ENCODE assay signal across 1 cellular context in the genomic region with DNA sequence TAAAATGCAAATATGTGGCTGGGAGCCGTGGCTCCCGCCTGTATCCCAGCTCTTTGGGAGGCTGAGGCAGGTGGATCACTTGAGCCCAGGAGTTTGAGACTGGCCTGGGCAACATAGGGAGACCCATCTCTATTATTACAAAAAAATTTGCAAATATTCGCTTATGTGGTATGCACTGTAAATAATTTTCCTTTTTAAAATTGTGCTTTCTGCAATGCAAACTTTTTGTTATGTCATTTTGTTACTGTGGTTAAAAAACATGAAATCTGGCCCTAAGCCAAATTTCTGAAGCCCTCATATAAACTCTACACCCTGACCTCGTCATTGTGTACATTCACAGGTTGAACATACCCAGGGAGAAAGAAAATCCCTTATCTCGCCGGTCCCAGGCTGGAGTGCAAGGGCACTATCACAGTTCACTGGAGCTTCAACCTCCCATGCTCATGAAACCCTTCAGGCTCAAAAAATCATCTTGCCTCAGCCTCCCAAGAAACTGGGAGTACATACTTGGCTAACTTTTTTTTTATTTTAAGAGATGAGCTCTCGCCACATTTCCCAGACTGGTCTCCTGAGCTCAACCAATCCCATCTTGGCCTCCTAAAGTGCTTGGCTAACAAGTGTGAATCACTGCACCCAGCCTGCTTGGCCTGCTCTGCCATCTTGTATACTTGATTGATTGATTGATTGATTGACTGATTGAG.
TF ChIP-seq lines count a peak whose summit lies in the region.

No MANE protein-coding gene starts in this region.

TF ChIP-seq in HepG2, 621 proteins besides CTCF, POLR2A, EP300 and RAD21 (continued from another document):
- TF ChIP-seq, protein P1, sequence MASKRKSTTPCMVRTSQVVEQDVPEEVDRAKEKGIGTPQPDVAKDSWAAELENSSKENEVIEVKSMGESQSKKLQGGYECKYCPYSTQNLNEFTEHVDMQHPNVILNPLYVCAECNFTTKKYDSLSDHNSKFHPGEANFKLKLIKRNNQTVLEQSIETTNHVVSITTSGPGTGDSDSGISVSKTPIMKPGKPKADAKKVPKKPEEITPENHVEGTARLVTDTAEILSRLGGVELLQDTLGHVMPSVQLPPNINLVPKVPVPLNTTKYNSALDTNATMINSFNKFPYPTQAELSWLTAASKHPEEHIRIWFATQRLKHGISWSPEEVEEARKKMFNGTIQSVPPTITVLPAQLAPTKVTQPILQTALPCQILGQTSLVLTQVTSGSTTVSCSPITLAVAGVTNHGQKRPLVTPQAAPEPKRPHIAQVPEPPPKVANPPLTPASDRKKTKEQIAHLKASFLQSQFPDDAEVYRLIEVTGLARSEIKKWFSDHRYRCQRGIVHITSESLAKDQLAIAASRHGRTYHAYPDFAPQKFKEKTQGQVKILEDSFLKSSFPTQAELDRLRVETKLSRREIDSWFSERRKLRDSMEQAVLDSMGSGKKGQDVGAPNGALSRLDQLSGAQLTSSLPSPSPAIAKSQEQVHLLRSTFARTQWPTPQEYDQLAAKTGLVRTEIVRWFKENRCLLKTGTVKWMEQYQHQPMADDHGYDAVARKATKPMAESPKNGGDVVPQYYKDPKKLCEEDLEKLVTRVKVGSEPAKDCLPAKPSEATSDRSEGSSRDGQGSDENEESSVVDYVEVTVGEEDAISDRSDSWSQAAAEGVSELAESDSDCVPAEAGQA (IDR thresholded peaks at IDR 0.05; ENCODE audit: low read depth), result 0 out of 2 replicates have a peak, but pooled peaks have one; percentile 15
- TF ChIP-seq, protein P1 (CRISPR knock-in tag; IDR thresholded peaks at IDR 0.05; ENCODE audit: borderline replicate concordance), result no peak
- TF ChIP-seq ZMYM4 (CRISPR knock-in tag; IDR thresholded peaks at IDR 0.05), result peak; percentile 70
- no peak for TF ChIP-seq GPN1 (CRISPR knock-in tag; IDR thresholded peaks at IDR 0.05; ENCODE audit: borderline replicate concordance)
- TF ChIP-seq MEF2D (CRISPR knock-in tag; IDR thresholded peaks at IDR 0.05), result peak; percentile 76; the same call in 1 of the 2 replicates
- TF ChIP-seq, protein P2, sequence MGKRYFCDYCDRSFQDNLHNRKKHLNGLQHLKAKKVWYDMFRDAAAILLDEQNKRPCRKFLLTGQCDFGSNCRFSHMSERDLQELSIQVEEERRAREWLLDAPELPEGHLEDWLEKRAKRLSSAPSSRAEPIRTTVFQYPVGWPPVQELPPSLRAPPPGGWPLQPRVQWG (CRISPR knock-in tag; IDR thresholded peaks at IDR 0.05; ENCODE audit: borderline replicate concordance, low read depth), result no peak
- TF ChIP-seq, protein P3, sequence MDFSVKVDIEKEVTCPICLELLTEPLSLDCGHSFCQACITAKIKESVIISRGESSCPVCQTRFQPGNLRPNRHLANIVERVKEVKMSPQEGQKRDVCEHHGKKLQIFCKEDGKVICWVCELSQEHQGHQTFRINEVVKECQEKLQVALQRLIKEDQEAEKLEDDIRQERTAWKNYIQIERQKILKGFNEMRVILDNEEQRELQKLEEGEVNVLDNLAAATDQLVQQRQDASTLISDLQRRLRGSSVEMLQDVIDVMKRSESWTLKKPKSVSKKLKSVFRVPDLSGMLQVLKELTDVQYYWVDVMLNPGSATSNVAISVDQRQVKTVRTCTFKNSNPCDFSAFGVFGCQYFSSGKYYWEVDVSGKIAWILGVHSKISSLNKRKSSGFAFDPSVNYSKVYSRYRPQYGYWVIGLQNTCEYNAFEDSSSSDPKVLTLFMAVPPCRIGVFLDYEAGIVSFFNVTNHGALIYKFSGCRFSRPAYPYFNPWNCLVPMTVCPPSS (IDR thresholded peaks at IDR 0.05), result no peak
- no peak for TF ChIP-seq FLYWCH1 (CRISPR knock-in tag; IDR thresholded peaks at IDR 0.05)
- peak; percentile 75; the same call in 1 of the 2 replicates for TF ChIP-seq ZBTB20 (CRISPR knock-in tag; IDR thresholded peaks at IDR 0.05; ENCODE audit: borderline replicate concordance, low read depth)
- TF ChIP-seq ZNF704 (CRISPR knock-in tag; IDR thresholded peaks at IDR 0.05; ENCODE audit: borderline replicate concordance), result no peak
- peak; percentile 85; the same call in 1 of the 2 replicates for TF ChIP-seq FOXJ3 (CRISPR knock-in tag; IDR thresholded peaks at IDR 0.05; ENCODE audit: borderline replicate concordance)
- TF ChIP-seq TRIM24 (CRISPR knock-in tag; IDR thresholded peaks at IDR 0.05), result no peak
- no peak for TF ChIP-seq PCBP1 (IDR thresholded peaks at IDR 0.05; ENCODE audit: borderline replicate concordance, low read depth, low read length)
- no peak for TF ChIP-seq REST (IDR thresholded peaks at IDR 0.05; ENCODE audit: borderline replicate concordance in 1 of 2, low read depth in 1 of 2, low read length in 2 of 2)
- 0 out of 2 replicates have a peak, but pooled peaks have one; percentile 41 for TF ChIP-seq TSC22D2 (CRISPR knock-in tag; IDR thresholded peaks at IDR 0.05; ENCODE audit: borderline replicate concordance)
- no peak for TF ChIP-seq REXO4 (CRISPR knock-in tag; IDR thresholded peaks at IDR 0.05; ENCODE audit: borderline replicate concordance)
- TF ChIP-seq FOXP1 (IDR thresholded peaks at IDR 0.05), result no peak
- TF ChIP-seq FOXP1 (CRISPR knock-in tag; IDR thresholded peaks at IDR 0.05), result peak; percentile 21; the same call in 1 of the 2 replicates
- TF ChIP-seq ZNF430 (CRISPR knock-in tag; IDR thresholded peaks at IDR 0.05), result peak; percentile 75; the same call in 1 of the 2 replicates
- no peak for TF ChIP-seq NONO (IDR thresholded peaks at IDR 0.05)
- TF ChIP-seq NONO (CRISPR knock-in tag; conservative IDR thresholded peaks at IDR 0.05), result no peak; the same call in 1 of the 2 replicates
- TF ChIP-seq, protein P4, sequence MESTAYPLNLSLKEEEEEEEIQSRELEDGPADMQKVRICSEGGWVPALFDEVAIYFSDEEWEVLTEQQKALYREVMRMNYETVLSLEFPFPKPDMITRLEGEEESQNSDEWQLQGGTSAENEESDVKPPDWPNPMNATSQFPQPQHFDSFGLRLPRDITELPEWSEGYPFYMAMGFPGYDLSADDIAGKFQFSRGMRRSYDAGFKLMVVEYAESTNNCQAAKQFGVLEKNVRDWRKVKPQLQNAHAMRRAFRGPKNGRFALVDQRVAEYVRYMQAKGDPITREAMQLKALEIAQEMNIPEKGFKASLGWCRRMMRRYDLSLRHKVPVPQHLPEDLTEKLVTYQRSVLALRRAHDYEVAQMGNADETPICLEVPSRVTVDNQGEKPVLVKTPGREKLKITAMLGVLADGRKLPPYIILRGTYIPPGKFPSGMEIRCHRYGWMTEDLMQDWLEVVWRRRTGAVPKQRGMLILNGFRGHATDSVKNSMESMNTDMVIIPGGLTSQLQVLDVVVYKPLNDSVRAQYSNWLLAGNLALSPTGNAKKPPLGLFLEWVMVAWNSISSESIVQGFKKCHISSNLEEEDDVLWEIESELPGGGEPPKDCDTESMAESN (CRISPR knock-in tag; conservative IDR thresholded peaks at IDR 0.05), result 0 out of 2 replicates have a peak, but pooled peaks have one; percentile 12
- TF ChIP-seq PTBP1 (IDR thresholded peaks at IDR 0.05; ENCODE audit: low read depth, low read length, poor library complexity, severe bottlenecking), result no peak
- peak; percentile 80; the same call in 1 of the 2 replicates for TF ChIP-seq ZNF614 (CRISPR knock-in tag; IDR thresholded peaks at IDR 0.05; ENCODE audit: borderline replicate concordance)
- 0 out of 2 replicates have a peak, but pooled peaks have one; percentile 50 for TF ChIP-seq SP140L (CRISPR knock-in tag; IDR thresholded peaks at IDR 0.05; ENCODE audit: borderline replicate concordance)
- no peak for TF ChIP-seq MEIS1 (CRISPR knock-in tag; IDR thresholded peaks at IDR 0.05; ENCODE audit: borderline replicate concordance)
- TF ChIP-seq, protein P5, sequence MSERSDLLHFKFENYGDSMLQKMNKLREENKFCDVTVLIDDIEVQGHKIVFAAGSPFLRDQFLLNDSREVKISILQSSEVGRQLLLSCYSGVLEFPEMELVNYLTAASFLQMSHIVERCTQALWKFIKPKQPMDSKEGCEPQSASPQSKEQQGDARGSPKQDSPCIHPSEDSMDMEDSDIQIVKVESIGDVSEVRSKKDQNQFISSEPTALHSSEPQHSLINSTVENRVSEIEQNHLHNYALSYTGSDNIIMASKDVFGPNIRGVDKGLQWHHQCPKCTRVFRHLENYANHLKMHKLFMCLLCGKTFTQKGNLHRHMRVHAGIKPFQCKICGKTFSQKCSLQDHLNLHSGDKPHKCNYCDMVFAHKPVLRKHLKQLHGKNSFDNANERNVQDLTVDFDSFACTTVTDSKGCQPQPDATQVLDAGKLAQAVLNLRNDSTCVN (CRISPR knock-in tag; IDR thresholded peaks at IDR 0.05; ENCODE audit: borderline replicate concordance), result peak; percentile 47; the same call in 1 of the 2 replicates
- TF ChIP-seq SOX6 (IDR thresholded peaks at IDR 0.05), result no peak
- TF ChIP-seq SOX6 (CRISPR knock-in tag; IDR thresholded peaks at IDR 0.05), result peak; percentile 74
- TF ChIP-seq HDAC1 (CRISPR knock-in tag; IDR thresholded peaks at IDR 0.05), result 0 out of 2 replicates have a peak, but pooled peaks have one; percentile 47
- TF ChIP-seq BCL3 (CRISPR knock-in tag; IDR thresholded peaks at IDR 0.05), result no peak; the same call in 1 of the 2 replicates
